In the genomic region with DNA sequence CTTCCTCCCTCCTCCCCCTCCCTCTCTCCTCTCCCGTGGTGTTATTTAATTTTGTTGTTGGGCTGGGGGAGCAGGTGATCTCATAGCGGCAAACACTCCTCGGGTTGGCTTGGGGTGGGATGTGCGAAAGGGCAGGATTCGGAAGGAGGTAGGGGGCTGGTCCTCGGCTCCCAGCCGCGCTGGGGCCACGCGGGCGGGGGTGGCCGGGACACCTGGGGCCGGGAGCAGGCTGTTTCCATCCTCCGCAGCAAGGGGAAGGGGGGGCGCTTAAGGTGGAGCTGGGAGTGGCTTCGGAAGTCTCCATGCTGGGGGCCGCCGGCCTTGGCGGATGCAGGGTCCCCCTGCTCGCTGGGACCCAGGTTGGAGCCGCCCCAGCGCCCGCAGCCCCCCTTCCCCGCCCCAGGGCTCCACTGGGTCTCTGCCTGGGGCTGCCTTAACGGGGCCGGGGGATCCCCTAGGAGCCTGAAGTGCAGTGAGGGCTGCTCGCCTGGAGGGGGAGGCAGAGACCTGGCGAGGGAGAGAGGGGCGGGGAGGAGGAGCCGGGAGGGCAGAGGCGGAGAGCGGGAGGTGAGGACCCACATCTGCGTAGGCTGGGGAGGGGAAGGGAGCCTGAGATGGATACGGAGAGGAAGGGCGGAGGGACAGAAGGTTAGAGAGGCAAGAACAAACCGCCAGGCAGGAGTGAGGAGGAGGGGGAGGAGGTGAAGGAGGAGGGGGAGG, we compare ENCODE assay signal across 1 cellular context.
TF ChIP-seq lines count a peak whose summit lies in the region.

No MANE protein-coding gene starts in this region.

TF ChIP-seq in WTC11, 78 proteins besides CTCF, POLR2A, EP300 and RAD21:
- TF ChIP-seq, protein P1, sequence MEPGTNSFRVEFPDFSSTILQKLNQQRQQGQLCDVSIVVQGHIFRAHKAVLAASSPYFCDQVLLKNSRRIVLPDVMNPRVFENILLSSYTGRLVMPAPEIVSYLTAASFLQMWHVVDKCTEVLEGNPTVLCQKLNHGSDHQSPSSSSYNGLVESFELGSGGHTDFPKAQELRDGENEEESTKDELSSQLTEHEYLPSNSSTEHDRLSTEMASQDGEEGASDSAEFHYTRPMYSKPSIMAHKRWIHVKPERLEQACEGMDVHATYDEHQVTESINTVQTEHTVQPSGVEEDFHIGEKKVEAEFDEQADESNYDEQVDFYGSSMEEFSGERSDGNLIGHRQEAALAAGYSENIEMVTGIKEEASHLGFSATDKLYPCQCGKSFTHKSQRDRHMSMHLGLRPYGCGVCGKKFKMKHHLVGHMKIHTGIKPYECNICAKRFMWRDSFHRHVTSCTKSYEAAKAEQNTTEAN (CRISPR knock-in tag; IDR thresholded peaks at IDR 0.05), result 0 out of 2 replicates have a peak, but pooled peaks have one; percentile 33
- TF ChIP-seq JUN (CRISPR knock-in tag; IDR thresholded peaks at IDR 0.05) (no peak), ZBTB21 (CRISPR knock-in tag; IDR thresholded peaks at IDR 0.05; ENCODE audit: borderline replicate concordance) (no peak), ZNF232 (CRISPR knock-in tag; IDR thresholded peaks at IDR 0.05) (0 out of 2 replicates have a peak, but pooled peaks have one; percentile 48), CREB1 (CRISPR knock-in tag; IDR thresholded peaks at IDR 0.05) (0 out of 2 replicates have a peak, but pooled peaks have one; percentile 19), FOXK1 (CRISPR knock-in tag; IDR thresholded peaks at IDR 0.05) (peak; percentile 61; the same call in 1 of the 2 replicates), SP1 (CRISPR knock-in tag; conservative IDR thresholded peaks at IDR 0.05) (peak; percentile 73), ZNF138 (CRISPR knock-in tag; conservative IDR thresholded peaks at IDR 0.05) (no peak), FOXP1 (CRISPR knock-in tag; IDR thresholded peaks at IDR 0.05; ENCODE audit: borderline replicate concordance) (peak; percentile 67; the same call in 1 of the 2 replicates), ZNF263 (CRISPR knock-in tag; IDR thresholded peaks at IDR 0.05; ENCODE audit: low read depth) (peak; percentile 66; the same call in 1 of the 2 replicates)
- TF ChIP-seq, protein P2, sequence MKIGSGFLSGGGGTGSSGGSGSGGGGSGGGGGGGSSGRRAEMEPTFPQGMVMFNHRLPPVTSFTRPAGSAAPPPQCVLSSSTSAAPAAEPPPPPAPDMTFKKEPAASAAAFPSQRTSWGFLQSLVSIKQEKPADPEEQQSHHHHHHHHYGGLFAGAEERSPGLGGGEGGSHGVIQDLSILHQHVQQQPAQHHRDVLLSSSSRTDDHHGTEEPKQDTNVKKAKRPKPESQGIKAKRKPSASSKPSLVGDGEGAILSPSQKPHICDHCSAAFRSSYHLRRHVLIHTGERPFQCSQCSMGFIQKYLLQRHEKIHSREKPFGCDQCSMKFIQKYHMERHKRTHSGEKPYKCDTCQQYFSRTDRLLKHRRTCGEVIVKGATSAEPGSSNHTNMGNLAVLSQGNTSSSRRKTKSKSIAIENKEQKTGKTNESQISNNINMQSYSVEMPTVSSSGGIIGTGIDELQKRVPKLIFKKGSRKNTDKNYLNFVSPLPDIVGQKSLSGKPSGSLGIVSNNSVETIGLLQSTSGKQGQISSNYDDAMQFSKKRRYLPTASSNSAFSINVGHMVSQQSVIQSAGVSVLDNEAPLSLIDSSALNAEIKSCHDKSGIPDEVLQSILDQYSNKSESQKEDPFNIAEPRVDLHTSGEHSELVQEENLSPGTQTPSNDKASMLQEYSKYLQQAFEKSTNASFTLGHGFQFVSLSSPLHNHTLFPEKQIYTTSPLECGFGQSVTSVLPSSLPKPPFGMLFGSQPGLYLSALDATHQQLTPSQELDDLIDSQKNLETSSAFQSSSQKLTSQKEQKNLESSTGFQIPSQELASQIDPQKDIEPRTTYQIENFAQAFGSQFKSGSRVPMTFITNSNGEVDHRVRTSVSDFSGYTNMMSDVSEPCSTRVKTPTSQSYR (CRISPR knock-in tag; IDR thresholded peaks at IDR 0.05), result 0 out of 2 replicates have a peak, but pooled peaks have one; percentile 22
- TF ChIP-seq, protein P3, sequence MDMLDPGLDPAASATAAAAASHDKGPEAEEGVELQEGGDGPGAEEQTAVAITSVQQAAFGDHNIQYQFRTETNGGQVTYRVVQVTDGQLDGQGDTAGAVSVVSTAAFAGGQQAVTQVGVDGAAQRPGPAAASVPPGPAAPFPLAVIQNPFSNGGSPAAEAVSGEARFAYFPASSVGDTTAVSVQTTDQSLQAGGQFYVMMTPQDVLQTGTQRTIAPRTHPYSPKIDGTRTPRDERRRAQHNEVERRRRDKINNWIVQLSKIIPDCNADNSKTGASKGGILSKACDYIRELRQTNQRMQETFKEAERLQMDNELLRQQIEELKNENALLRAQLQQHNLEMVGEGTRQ (CRISPR knock-in tag; IDR thresholded peaks at IDR 0.05), result 0 out of 2 replicates have a peak, but pooled peaks have one; percentile 4
- TF ChIP-seq, protein P4, sequence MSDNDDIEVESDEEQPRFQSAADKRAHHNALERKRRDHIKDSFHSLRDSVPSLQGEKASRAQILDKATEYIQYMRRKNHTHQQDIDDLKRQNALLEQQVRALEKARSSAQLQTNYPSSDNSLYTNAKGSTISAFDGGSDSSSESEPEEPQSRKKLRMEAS (CRISPR knock-in tag; IDR thresholded peaks at IDR 0.05), result peak; percentile 80
- TF ChIP-seq, protein P5, sequence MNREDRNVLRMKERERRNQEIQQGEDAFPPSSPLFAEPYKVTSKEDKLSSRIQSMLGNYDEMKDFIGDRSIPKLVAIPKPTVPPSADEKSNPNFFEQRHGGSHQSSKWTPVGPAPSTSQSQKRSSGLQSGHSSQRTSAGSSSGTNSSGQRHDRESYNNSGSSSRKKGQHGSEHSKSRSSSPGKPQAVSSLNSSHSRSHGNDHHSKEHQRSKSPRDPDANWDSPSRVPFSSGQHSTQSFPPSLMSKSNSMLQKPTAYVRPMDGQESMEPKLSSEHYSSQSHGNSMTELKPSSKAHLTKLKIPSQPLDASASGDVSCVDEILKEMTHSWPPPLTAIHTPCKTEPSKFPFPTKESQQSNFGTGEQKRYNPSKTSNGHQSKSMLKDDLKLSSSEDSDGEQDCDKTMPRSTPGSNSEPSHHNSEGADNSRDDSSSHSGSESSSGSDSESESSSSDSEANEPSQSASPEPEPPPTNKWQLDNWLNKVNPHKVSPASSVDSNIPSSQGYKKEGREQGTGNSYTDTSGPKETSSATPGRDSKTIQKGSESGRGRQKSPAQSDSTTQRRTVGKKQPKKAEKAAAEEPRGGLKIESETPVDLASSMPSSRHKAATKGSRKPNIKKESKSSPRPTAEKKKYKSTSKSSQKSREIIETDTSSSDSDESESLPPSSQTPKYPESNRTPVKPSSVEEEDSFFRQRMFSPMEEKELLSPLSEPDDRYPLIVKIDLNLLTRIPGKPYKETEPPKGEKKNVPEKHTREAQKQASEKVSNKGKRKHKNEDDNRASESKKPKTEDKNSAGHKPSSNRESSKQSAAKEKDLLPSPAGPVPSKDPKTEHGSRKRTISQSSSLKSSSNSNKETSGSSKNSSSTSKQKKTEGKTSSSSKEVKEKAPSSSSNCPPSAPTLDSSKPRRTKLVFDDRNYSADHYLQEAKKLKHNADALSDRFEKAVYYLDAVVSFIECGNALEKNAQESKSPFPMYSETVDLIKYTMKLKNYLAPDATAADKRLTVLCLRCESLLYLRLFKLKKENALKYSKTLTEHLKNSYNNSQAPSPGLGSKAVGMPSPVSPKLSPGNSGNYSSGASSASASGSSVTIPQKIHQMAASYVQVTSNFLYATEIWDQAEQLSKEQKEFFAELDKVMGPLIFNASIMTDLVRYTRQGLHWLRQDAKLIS (CRISPR knock-in tag; IDR thresholded peaks at IDR 0.05; ENCODE audit: borderline replicate concordance), result peak; percentile 72; the same call in 1 of the 2 replicates
